ENCODE assay signal across 9 cellular contexts in the genomic region with DNA sequence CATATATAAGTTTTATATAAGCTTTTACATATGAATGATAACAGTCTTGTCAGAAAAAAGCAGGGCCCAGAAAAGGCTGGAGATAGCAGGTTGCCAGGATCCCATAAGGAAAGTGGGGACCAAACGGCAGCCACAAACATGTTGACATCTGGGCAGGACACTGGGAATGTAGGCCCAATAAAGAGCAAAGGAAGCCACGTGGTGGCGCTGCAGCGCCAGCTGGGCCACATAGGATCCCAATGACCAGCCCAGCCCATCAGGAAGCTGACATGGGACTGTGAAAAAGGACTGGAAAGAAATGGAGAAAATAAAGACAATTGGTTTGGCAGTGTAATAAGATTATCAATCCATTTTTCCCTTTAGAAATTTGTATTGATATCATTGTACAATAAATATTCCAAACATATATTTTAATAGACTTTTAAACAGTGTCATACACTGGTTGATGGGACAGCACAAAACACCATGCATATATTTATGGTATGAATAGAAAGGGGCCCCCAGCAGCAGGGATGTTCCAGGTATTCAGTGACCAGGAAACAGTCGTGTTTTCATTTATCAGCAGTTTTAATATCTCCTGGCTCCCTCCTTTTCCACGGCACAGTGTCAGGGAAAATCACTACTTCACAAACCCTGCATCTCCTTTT.
A peak's percentile ranks its signal among the peaks of the same experiment; 100 is the strongest.
DNase-seq lines count a peak whose midpoint lies in the region; ATAC-seq, FAIRE-seq and TF ChIP-seq lines count a peak whose summit lies in the region.
"Had no signal": no experiment of that assay in that cellular context is flagged by ENCODE, and none has a peak within 500 bp of the region (broad histone marks: within the 10 kb centered on the region; RNA-seq: fewer than 3 reads in every experiment).

No MANE protein-coding gene starts in this region.

- DNase-seq in BJ (ENCODE audit: low read depth): no peak
- peak; percentile 9 for DNase-seq in GM19239 (ENCODE audit: insufficient read length, low spot score)
- DNase-seq in RWPE2 (ENCODE audit: low spot score): no peak
- no peak for DNase-seq in esophagus squamous epithelium (lab: John Stamatoyannopoulos, UW)
- no peak for DNase-seq in activated gamma-delta T cell treated with Interleukin-2 at 50 U/mL for 16 hours
- no peak for DNase-seq in activated CD4-positive, CD25-positive, alpha-beta regulatory T cell (lab: John Stamatoyannopoulos, UW)

- ATAC-seq in RWPE2 (ENCODE audit: low read depth): peak; percentile 91

- POLR2A ChIA-PET in BJ (lab: Charles Lee): interaction anchor here (0.5 kb wide), 1 partner anchor 319 kb away, joined by 3 read pairs; no protein-coding TSS in a partner anchor

- H3K27ac ChIP-seq in RWPE2 (ENCODE audit: poor library complexity, severe bottlenecking) (no peak overlapping the region), esophagus squamous epithelium (no peak overlapping the region)

- H3K9me3 ChIP-seq in Loucy (ENCODE audit: insufficient read depth, low read depth, low read length): no peaks in the 10 kb centered on the region
- H3K9me3 ChIP-seq in RWPE2 (ENCODE audit: severe bottlenecking): no peaks in the 10 kb centered on the region
- no peaks in the 10 kb centered on the region for H3K9me3 ChIP-seq in esophagus squamous epithelium

- intact Hi-C loops in esophagus squamous epithelium (cut with DNase I): loop anchor here (10.0 kb wide), 1 partner anchor 322 kb away; no protein-coding TSS in a partner anchor

- H4K20me1 ChIP-seq in Loucy (ENCODE audit: insufficient read depth, low read length, poor library complexity, severe bottlenecking): no peaks in the 10 kb centered on the region

- TF ChIP-seq CTCF in BJ (IDR thresholded peaks at IDR 0.05; ENCODE audit: insufficient read depth, low read depth, low read length) (peak; percentile 89), Loucy (conservative IDR thresholded peaks at IDR 0.05; ENCODE audit: low read length) (peak; percentile 93), RWPE2 (IDR thresholded peaks at IDR 0.05; ENCODE audit: poor library complexity, severe bottlenecking) (peak; percentile 78), esophagus squamous epithelium (IDR thresholded peaks at IDR 0.05) (peak in 5 of 6 experiments; percentile 44 to 73 (median 53)), nephron (IDR thresholded peaks at IDR 0.05; ENCODE audit: unreplicated experiment in 3 of 3) (peak; percentile 60 to 86 (median 79))

- H3K4me1 Mint-ChIP-seq in nephron: peaks cover 27% of the 10 kb centered on the region

- H3K9me3 Mint-ChIP-seq in nephron: no peaks in the 10 kb centered on the region

- CTCF ChIA-PET in BJ (lab: Yijun Ruan, JAX): interaction anchor here (0.6 to 4.5 kb wide), 28 partner anchors 9 to 369 kb away, joined by 3 to 103 read pairs (median 3); no protein-coding TSS in a partner anchor

- no peaks in the 10 kb centered on the region for H3K36me3 Mint-ChIP-seq in nephron (ENCODE audit: low read depth)
- H3K36me3 Mint-ChIP-seq: IgD-negative memory B cell had no signal

- no peak overlapping the region for H2AFZ ChIP-seq in Loucy (ENCODE audit: low read length)

- H3K4me1 ChIP-seq in Loucy (ENCODE audit: insufficient read depth, low read length, poor library complexity, severe bottlenecking): peaks cover 4% of the 10 kb centered on the region
- H3K4me1 ChIP-seq in RWPE2 (ENCODE audit: insufficient read depth, poor library complexity, severe bottlenecking): no peaks in the 10 kb centered on the region
- H3K4me1 ChIP-seq in esophagus squamous epithelium: no peaks in the 10 kb centered on the region

- FAIRE-seq in GM19239 (lab: Jason Lieb, UNC): peak; percentile 42

- peak overlapping the region in 1 of 3 experiments; percentile 33 for H3K27ac Mint-ChIP-seq in nephron

- H3K27me3 ChIP-seq in BJ (ENCODE audit: control insufficient read depth, insufficient read depth, low read length) (no peaks in the 10 kb centered on the region), Loucy (ENCODE audit: insufficient read depth, low read length, poor library complexity, severe bottlenecking) (no peaks in the 10 kb centered on the region), RWPE2 (ENCODE audit: insufficient read depth, poor library complexity, severe bottlenecking) (no peaks in the 10 kb centered on the region), esophagus squamous epithelium (no peaks in the 10 kb centered on the region)

- no peaks in the 10 kb centered on the region for H3F3A ChIP-seq in Loucy (ENCODE audit: low read depth)

- no peak overlapping the region for H3K9ac ChIP-seq in Loucy (ENCODE audit: low read depth, low read length, poor library complexity, severe bottlenecking)

- 31 to 42% methylated on average over 6 of the region's 6 CpGs for WGBS in esophagus squamous epithelium, 2 donors

- no peaks in the 10 kb centered on the region for H3K79me2 ChIP-seq in Loucy (ENCODE audit: insufficient read depth, low read length)

- TF ChIP-seq POLR2A in esophagus squamous epithelium (IDR thresholded peaks at IDR 0.05): no peak

- no peak overlapping the region for H3K4me3 Mint-ChIP-seq in nephron
- H3K4me3 Mint-ChIP-seq: IgD-negative memory B cell had no signal

- H3K4me2 ChIP-seq in Loucy (ENCODE audit: low read depth, low read length, poor library complexity, severe bottlenecking): no peak overlapping the region

- H3K4me3 ChIP-seq in BJ (ENCODE audit: low read depth, low read length) (no peak overlapping the region), Loucy (ENCODE audit: low read length, poor library complexity, severe bottlenecking) (no peak overlapping the region), RWPE2 (ENCODE audit: severe bottlenecking) (no peak overlapping the region), esophagus squamous epithelium (no peak overlapping the region)

- H3K9me2 ChIP-seq in Loucy (replicated peaks; ENCODE audit: low read depth, low read length): no peaks in the 10 kb centered on the region

- H3K36me3 ChIP-seq in BJ (ENCODE audit: control insufficient read depth, insufficient read depth, low read length): no peaks in the 10 kb centered on the region
- H3K36me3 ChIP-seq in Loucy (ENCODE audit: insufficient read depth, low read length): no peaks in the 10 kb centered on the region
- no peaks in the 10 kb centered on the region for H3K36me3 ChIP-seq in RWPE2 (ENCODE audit: low read depth)
- no peaks in the 10 kb centered on the region for H3K36me3 ChIP-seq in esophagus squamous epithelium

- H3K27me3 Mint-ChIP-seq in nephron (ENCODE audit: low read depth): no peaks in the 10 kb centered on the region
